27 cellular contexts compared by ENCODE assay signal in genomic region chr17:19382581-19383444, GRCh38. TPM values are rescaled to one million over a fixed set of nuclear protein-coding genes. Genes with fewer than 3 reads are reported as not detected.
DNase-seq lines count a peak whose midpoint lies in the region; ATAC-seq, FAIRE-seq and TF ChIP-seq lines count a peak whose summit lies in the region.
"Had no signal": no experiment of that assay in that cellular context is flagged by ENCODE, and none has a peak within 500 bp of the region (broad histone marks: within the 10 kb centered on the region; RNA-seq: fewer than 3 reads in every experiment).

No MANE protein-coding gene starts in this region.

- dilution Hi-C loops in mammary epithelial cell (cut with HindIII; ENCODE audit: low sequenced_read_pairs): no loop called here

- peak overlapping the region in 2 of 3 experiments; percentile 60 to 73 for H3K4me3 Mint-ChIP-seq in nephron
- H3K4me3 Mint-ChIP-seq: activated naive CD8-positive, alpha-beta T cell; mesothelial cell of epicardium; natural killer cell had no signal

- peaks cover 59% of the 10 kb centered on the region for H3K4me1 Mint-ChIP-seq in nephron

- no TSS peak for BruUV-seq in mammary epithelial cell (replicated peaks; lab: Mats Ljungman, UMichigan)

- H3K9me3 ChIP-seq in breast epithelium (no peaks in the 10 kb centered on the region), mammary epithelial cell (replicated peaks; ENCODE audit: insufficient read depth, low read length) (no peaks in the 10 kb centered on the region), stomach (no peaks in the 10 kb centered on the region)
- H3K9me3 ChIP-seq: BE2C, Peyer's patch had no signal

- in situ Hi-C loops in mammary epithelial cell (cut with MboI; ENCODE audit: low sequenced_read_pairs in 2 of 2): no loop called here

- no peak overlapping the region for H3K4me2 ChIP-seq in mammary epithelial cell (ENCODE audit: insufficient read depth, low read depth, low read length)

- ATAC-seq in GM18502 (IDR thresholded peaks at IDR 0.05; ENCODE audit: poor library complexity, unreplicated experiment): no peak
- ATAC-seq: natural killer cell had no signal

- no peak overlapping the region for H3K9ac ChIP-seq in mammary epithelial cell (ENCODE audit: insufficient read depth, low read length)

- H4K20me1 ChIP-seq in mammary epithelial cell (ENCODE audit: insufficient read depth, low read length): no peaks in the 10 kb centered on the region

- H3K27me3 ChIP-seq in breast epithelium (no peaks in the 10 kb centered on the region), mammary epithelial cell (ENCODE audit: insufficient read depth, low read length) (no peaks in the 10 kb centered on the region), bronchial epithelial cell (ENCODE audit: control insufficient read depth, insufficient read depth, low read length) (no peaks in the 10 kb centered on the region), stomach (no peaks in the 10 kb centered on the region)
- H3K27me3 ChIP-seq: BE2C, Peyer's patch had no signal

- no peaks in the 10 kb centered on the region for H3K27me3 Mint-ChIP-seq in nephron (ENCODE audit: low read depth)
- H3K27me3 Mint-ChIP-seq: progenitor cell of endocrine pancreas had no signal

- TF ChIP-seq POLR2A in breast epithelium (IDR thresholded peaks at IDR 0.05) (no peak), stomach (IDR thresholded peaks at IDR 0.05) (no peak)

- peaks cover 21 to 27% of the 10 kb centered on the region in 2 donors for H3K4me1 ChIP-seq in breast epithelium
- peaks cover 33% of the 10 kb centered on the region for H3K4me1 ChIP-seq in mammary epithelial cell (ENCODE audit: insufficient read depth, low read length)
- H3K4me1 ChIP-seq in stomach: peaks cover 65 to 90% (median 84%) of the 10 kb centered on the region in 4 donors
- H3K4me1 ChIP-seq: BE2C had no signal

- 92% methylated on average over 11 of the region's 12 CpGs for WGBS in mammary epithelial cell (ENCODE audit: low coverage, missing lambda C conversion rate)
- 77 to 94% (median 86%) methylated on average over 6 to 12 of the region's 12 CpGs for WGBS in stomach, 5 donors

- H3K79me2 ChIP-seq in mammary epithelial cell (ENCODE audit: insufficient read depth, low read length): peaks cover 34% of the 10 kb centered on the region

- H3K27ac ChIP-seq in breast epithelium (peak overlapping the region; percentile 66 to 90), mammary epithelial cell (ENCODE audit: insufficient read depth, low read depth, low read length) (no peak overlapping the region), stomach (peak overlapping the region in 3 of 5 donors; percentile 53 to 94 (median 89))

- FAIRE-seq in bronchial epithelial cell (lab: Jason Lieb, UNC): peak; percentile 70
- FAIRE-seq: A204.1, astrocyte, endothelial cell of umbilical vein, H54 had no signal

- H3K4me3 ChIP-seq in breast epithelium (no peak overlapping the region), mammary epithelial cell (replicated peaks in 1 of 3; ENCODE audit: insufficient read depth in 1 of 3, low read depth in 2 of 3, low read length in 3 of 3) (no peak overlapping the region), bronchial epithelial cell (ENCODE audit: low read depth, low read length) (no peak overlapping the region), stomach (no peak overlapping the region)
- H3K4me3 ChIP-seq: Peyer's patch had no signal

- no peaks in the 10 kb centered on the region for H3K9me3 Mint-ChIP-seq in nephron
- H3K9me3 Mint-ChIP-seq: mesothelial cell of epicardium, natural killer cell had no signal

- intact Hi-C loops in breast epithelium (cut with DNase I; ENCODE audit: low total_unique reads): no loop called here
- intact Hi-C loops in mammary epithelial cell (cut with micrococcal nuclease): no loop called here
- intact Hi-C loops in stomach (cut with DNase I; ENCODE audit: low total_unique reads): no loop called here

- no peak for TF ChIP-seq EP300 in stomach (IDR thresholded peaks at IDR 0.05)

- no peak overlapping the region for H2AFZ ChIP-seq in mammary epithelial cell (ENCODE audit: low read depth, low read length)

- no peak for TF ChIP-seq CTCF in breast epithelium (IDR thresholded peaks at IDR 0.05)
- TF ChIP-seq CTCF in mammary epithelial cell (conservative IDR thresholded peaks at IDR 0.05 in 1 of 2, IDR thresholded peaks at IDR 0.05 in 1 of 2; ENCODE audit: extremely low read depth in 1 of 2, insufficient read depth in 1 of 2, low read depth in 1 of 2, low read length in 2 of 2): no peak
- TF ChIP-seq CTCF in bronchial epithelial cell (IDR thresholded peaks at IDR 0.05; ENCODE audit: insufficient read depth, low read length, severe bottlenecking): no peak
- TF ChIP-seq CTCF in nephron (IDR thresholded peaks at IDR 0.05; ENCODE audit: unreplicated experiment in 3 of 3): no peak
- no peak for TF ChIP-seq CTCF in stomach (IDR thresholded peaks at IDR 0.05)

- H3K36me3 ChIP-seq in breast epithelium (peaks cover 7% of the 10 kb centered on the region), mammary epithelial cell (ENCODE audit: insufficient read depth, low read length) (peaks cover 26% of the 10 kb centered on the region), bronchial epithelial cell (ENCODE audit: control insufficient read depth, insufficient read depth, low read length) (peaks cover 35% of the 10 kb centered on the region), stomach (peaks cover 46 to 62% (median 55%) of the 10 kb centered on the region in 4 donors)

- H3K36me3 Mint-ChIP-seq in nephron (ENCODE audit: low read depth): peaks cover 50% of the 10 kb centered on the region
- H3K36me3 Mint-ChIP-seq: natural killer cell had no signal

- peak overlapping the region in 2 of 3 experiments; percentile 47 to 68 for H3K27ac Mint-ChIP-seq in nephron
- H3K27ac Mint-ChIP-seq: activated naive CD8-positive, alpha-beta T cell; natural killer cell; progenitor cell of endocrine pancreas had no signal

- CTCF ChIA-PET in mammary epithelial cell (lab: Charles Lee; ENCODE audit: low non-redundant PET): no interaction called here

- DNase-seq in breast epithelium (ENCODE audit: low spot score in 2 of 2) (no peak), mammary epithelial cell (no peak), bronchial epithelial cell (ENCODE audit: low read depth) (no peak), stomach (no peak)
- DNase-seq in activated effector memory CD4-positive, alpha-beta T cell treated with Interleukin-2 at 50 U/mL for 16 hours: no peak
- no peak for DNase-seq in activated CD8-positive, alpha-beta memory T cell treated with anti-CD3 and anti-CD28 coated beads for 24 hours
- DNase-seq: activated CD4-positive, alpha-beta T cell treated with anti-CD3 and anti-CD28 coated beads for 48 hours; BE2C; DND-41; Kasumi-1; MV-4-11; natural killer cell; NCI-H146; NCI-H510A treated with DMSO at 0.1 percent for 48 hours; stimulated activated CD4-positive, alpha-beta T cell treated with anti-CD3 and anti-CD28 coated beads, Interleukin-1b, Interleukin-23, amount 100 ng/mL, for 48 hours had no signal

RNA-seq across cellular contexts. Expression of gene MFAP4, which starts 4.2 kb away (rescaled TPM):
- total RNA-seq in breast epithelium (100 to 1,000 TPM in 2 of 3 donors, 10 to 100 TPM in 1; 45.5 to 186 (median 116) TPM), mammary epithelial cell (under 1 TPM in 1 of 2 donors, not detected in 1; 0.33 TPM), bronchial epithelial cell (0.26 TPM in 1 of 2 replicates, not detected in the other), stomach (100 to 1,000 TPM in 2 of 5 donors, 10 to 100 TPM in 3; 29.3 to 125 (median 80.5) TPM)
- polyA plus RNA-seq in mammary epithelial cell (not detected), stomach (10 to 100 TPM; 44.0 to 56.4 (median 47.7) TPM)
- polyA minus RNA-seq in mammary epithelial cell: not detected
- total RNA-seq: endothelial cell of umbilical vein; natural killer cell; SK-MEL-5; T-helper 2 cell treated with Interferon-gamma antibody and Interleukin-4, amounts not matched to agents 100 ng/mL and 5 ng/mL, for 36 hours had no signal
- polyA plus RNA-seq: endothelial cell of umbilical vein had no signal

RNA-seq across cellular contexts. Expression of gene MAPK7, which starts 4.5 kb away (rescaled TPM):
- 10 to 100 TPM; 21.4 to 39.0 (median 22.7) TPM for total RNA-seq in breast epithelium
- total RNA-seq in mammary epithelial cell: 10 to 100 TPM; 19.1 to 21.5 TPM
- 11.2 TPM for polyA plus RNA-seq in mammary epithelial cell
- polyA minus RNA-seq in mammary epithelial cell: 31.2 TPM
- total RNA-seq in bronchial epithelial cell: 6.8 and 11.1 TPM in 2 replicates
- 100 to 1,000 TPM in 2 of 5 donors, 10 to 100 TPM in 3; 24.0 to 221 (median 40.2) TPM for total RNA-seq in stomach
- polyA plus RNA-seq in stomach: 10 to 100 TPM; 10.3 to 13.4 (median 11.3) TPM

RNA-seq across cellular contexts. Expression of gene B9D1, which starts 20.3 kb away (rescaled TPM):
- 10 to 100 TPM; 14.4 to 29.2 (median 28.4) TPM for total RNA-seq in breast epithelium
- total RNA-seq in mammary epithelial cell: 10 to 100 TPM; 21.2 to 23.2 TPM
- polyA plus RNA-seq in mammary epithelial cell: 39.0 TPM
- polyA minus RNA-seq in mammary epithelial cell: 25.0 TPM
- total RNA-seq in bronchial epithelial cell: 12.4 and 28.0 TPM in 2 replicates
- 10 to 100 TPM in 3 of 5 donors, not detected in 2; 10.9 to 22.8 (median 21.3) TPM for total RNA-seq in stomach
- 10 to 100 TPM; 10.9 to 18.4 (median 15.1) TPM for polyA plus RNA-seq in stomach

RNA-seq across cellular contexts. Expression of gene RNF112, which starts 28.2 kb away (rescaled TPM):
- total RNA-seq in breast epithelium (1 to 10 TPM in 2 of 3 donors, under 1 TPM in 1; 0.96 to 2.9 (median 2.3) TPM), mammary epithelial cell (not detected), bronchial epithelial cell (0.26 and 0.64 TPM in 2 replicates), stomach (1 to 10 TPM in 2 of 5 donors, under 1 TPM in 1, not detected in 2; 0.45 to 4.4 (median 1.7) TPM)
- polyA plus RNA-seq in mammary epithelial cell (not detected), stomach (1 to 10 TPM; 2.1 to 5.0 (median 2.2) TPM)
- not detected for polyA minus RNA-seq in mammary epithelial cell
- total RNA-seq: SK-MEL-5 had no signal

Comparison
In these comparisons a context has a peak if more than half of its experiments do, and no peak if none do; other contexts are left out.
1. RNA of gene MFAP4, which starts 4.2 kb away (total RNA-seq): 45.5 to 186 TPM in breast epithelium and 29.3 to 125 TPM in stomach; 0.33 TPM in mammary epithelial cell and 0.26 TPM in bronchial epithelial cell; every median in the first group is over 10 times any median in the second.